ENCODE assay signal across 32 cellular contexts in genomic region chr18:66506178-66506577, GRCh38.
"Had no signal": no experiment of that assay in that cellular context is flagged by ENCODE, and none has a peak within 500 bp of the region (broad histone marks: within the 10 kb centered on the region; RNA-seq: fewer than 3 reads in every experiment).

No MANE protein-coding gene starts in this region.

- H3K27ac ChIP-seq: ascending aorta, cardiac muscle cell, VCaP had no signal

- DNase-seq: activated B cell treated with CpG ODN at 0.5 μM for 24 hours; activated CD4-positive, alpha-beta memory T cell treated with anti-CD3 and anti-CD28 coated beads, Interleukin-2, amount 10 ng/mL, durations not matched to agents 7 days and 5 days; activated CD4-positive, alpha-beta T cell treated with anti-CD3 and anti-CD28 coated beads for 1 hour; activated CD4-positive, alpha-beta T cell treated with anti-CD3 and anti-CD28 coated beads for 36 hours; activated CD4-positive, alpha-beta T cell treated with anti-CD3 and anti-CD28 coated beads for 48 hours; activated CD4-positive, alpha-beta T cell treated with anti-CD3 and anti-CD28 coated beads, Interleukin-2, amount 10 ng/mL, durations not matched to agents 7 days and 5 days; activated CD4-positive, alpha-beta T cell treated with anti-CD3 and anti-CD28 coated beads, Interleukin-2, amount 50 U/mL, for 48 hours; activated CD8-positive, alpha-beta memory T cell treated with anti-CD3 and anti-CD28 coated beads for 24 hours; activated CD8-positive, alpha-beta memory T cell treated with anti-CD3 and anti-CD28 coated beads, Interleukin-2, amount 10 ng/mL, durations not matched to agents 7 days and 5 days; activated CD8-positive, alpha-beta memory T cell treated with anti-CD3 and anti-CD28 coated beads, Interleukin-2, amount 50 U/mL, for 48 hours; activated CD8-positive, alpha-beta T cell treated with anti-CD3 and anti-CD28 coated beads, Interleukin-2, amount 10 ng/mL, durations not matched to agents 7 days and 5 days; activated effector memory CD4-positive, alpha-beta T cell treated with Interleukin-2 at 50 U/mL for 16 hours; activated gamma-delta T cell; activated naive CD4-positive, alpha-beta T cell treated with anti-CD3 and anti-CD28 coated beads, Interleukin-2, amount 10 ng/mL, durations not matched to agents 7 days and 5 days; activated naive CD4-positive, alpha-beta T cell treated with Interleukin-2 at 50 U/mL for 16 hours; activated naive CD8-positive, alpha-beta T cell treated with anti-CD3 and anti-CD28 coated beads, Interleukin-2, amount 10 ng/mL, durations not matched to agents 7 days and 5 days; activated naive CD8-positive, alpha-beta T cell treated with anti-CD3 and anti-CD28 coated beads, Interleukin-2, amount 50 U/mL, for 24 hours; activated T-cell treated with anti-CD3 and anti-CD28 coated beads, Interleukin-2, amount 50 U/mL, for 24 hours; activated T-cell treated with anti-CD3 and anti-CD28 coated beads, Interleukin-2, amount 50 U/mL, for 48 hours; amygdala; anterior cingulate cortex; caudate nucleus; cerebellar nuclear complex; T-helper 1 cell; T-helper 2 cell; T-helper 9 cell had no signal

- ATAC-seq: activated CD4-positive, alpha-beta T cell treated with anti-CD3 and anti-CD28 coated beads for 36 hours; activated CD4-positive, CD25-positive, alpha-beta regulatory T cell treated with anti-CD3 and anti-CD28 coated beads, Interleukin-2, amount 50 U/mL, for 24 hours; activated CD8-positive, alpha-beta memory T cell treated with anti-CD3 and anti-CD28 coated beads, Interleukin-2, amount 10 ng/mL, durations not matched to agents 7 days and 5 days; activated CD8-positive, alpha-beta T cell treated with anti-CD3 and anti-CD28 coated beads, Interleukin-2, amount 10 ng/mL, durations not matched to agents 7 days and 5 days; activated naive CD8-positive, alpha-beta T cell treated with anti-CD3 and anti-CD28 coated beads, Interleukin-2, amount 50 U/mL, for 24 hours had no signal

- H3K27me3 ChIP-seq: ascending aorta, cardiac muscle cell had no signal

- H3K9me3 ChIP-seq: ascending aorta had no signal

- FAIRE-seq: bronchial epithelial cell, TTC549 had no signal

- H3K4me1 ChIP-seq: ascending aorta had no signal

- H3K4me3 ChIP-seq: ascending aorta, cardiac muscle cell had no signal

- H3K36me3 ChIP-seq: ascending aorta, cardiac muscle cell had no signal
